24 cellular contexts compared by ENCODE assay signal in the genomic region with DNA sequence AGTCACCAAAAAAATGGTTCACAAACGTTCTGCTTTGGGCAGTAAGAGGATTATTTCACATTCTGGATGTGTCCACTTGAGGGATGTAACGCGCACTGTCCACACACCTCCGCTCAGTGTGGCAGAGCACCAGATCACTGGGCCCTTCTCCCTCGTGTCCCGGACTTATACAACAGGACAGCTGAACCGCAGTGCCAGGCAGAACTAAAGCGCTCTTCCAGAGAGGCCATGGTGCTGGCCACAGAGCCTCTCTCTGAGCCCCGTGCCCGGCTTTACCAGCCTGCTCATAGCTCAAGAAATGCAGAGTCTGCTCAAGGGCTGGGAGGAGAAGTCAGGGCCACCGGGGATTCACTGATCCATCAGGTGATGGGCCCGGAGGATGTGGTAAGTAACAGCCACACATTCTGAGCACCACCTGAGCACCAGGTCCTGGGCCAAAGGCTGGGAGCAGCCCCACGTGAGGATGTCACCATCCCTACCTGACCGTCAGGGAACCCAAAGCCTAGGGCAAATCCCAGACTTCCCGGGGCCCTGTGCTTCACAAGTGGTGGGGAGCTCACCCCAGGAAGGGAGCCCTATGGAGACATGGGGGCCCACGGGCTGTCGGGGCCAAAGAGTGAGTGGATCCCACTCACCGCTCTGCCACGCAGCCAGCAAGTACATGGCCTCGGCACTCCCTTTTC.
DNase-seq lines count a peak whose midpoint lies in the region; ATAC-seq, FAIRE-seq and TF ChIP-seq lines count a peak whose summit lies in the region.
"Had no signal": no experiment of that assay in that cellular context is flagged by ENCODE, and none has a peak within 500 bp of the region (broad histone marks: within the 10 kb centered on the region; RNA-seq: fewer than 3 reads in every experiment).

No MANE protein-coding gene starts in this region.

- H3K27ac Mint-ChIP-seq in CD8-positive, alpha-beta memory T cell = peak overlapping the region in 6 of 8 donors; percentile 66 to 97 (median 92)
- peak overlapping the region in 6 of 10 donors; percentile 43 to 88 (median 72) for H3K27ac Mint-ChIP-seq in naive thymus-derived CD8-positive, alpha-beta T cell
- no peak overlapping the region for H3K27ac Mint-ChIP-seq in natural killer cell treated with Interleukin-12 subunit alpha and Interleukin-12 subunit beta and Interleukin-15 and Interleukin-18, amount 100 ng/mL, for 72 hours
- H3K27ac Mint-ChIP-seq: activated CD4-positive, alpha-beta T cell treated with anti-CD3 and anti-CD28 coated beads, Interleukin-2, amount 10 ng/mL, durations not matched to agents 24 days and 14 days had no signal

- H3K27me3 ChIP-seq in CD8-positive, alpha-beta memory T cell (ENCODE audit: insufficient read depth, low read length, poor library complexity, severe bottlenecking) = no peaks in the 10 kb centered on the region
- no peaks in the 10 kb centered on the region for H3K27me3 ChIP-seq in dorsolateral prefrontal cortex
- H3K27me3 ChIP-seq: pancreas, tibial artery had no signal

- no peak for DNase-seq in CD8-positive, alpha-beta memory T cell
- DNase-seq in dorsolateral prefrontal cortex (no peak), urothelium cell line (ENCODE audit: low spot score) (no peak), foreskin melanocyte (no peak), 8988T (no peak)
- no peak for DNase-seq in naive thymus-derived CD8-positive, alpha-beta T cell
- no peak for DNase-seq in natural killer cell treated with Interleukin-12 subunit alpha and Interleukin-12 subunit beta and Interleukin-15 and Interleukin-18, amount 100 ng/mL, for 72 hours (ENCODE audit: low spot score)
- DNase-seq: activated CD4-positive, alpha-beta T cell treated with anti-CD3 and anti-CD28 coated beads, Interleukin-2, amount 10 ng/mL, durations not matched to agents 24 days and 14 days; activated gamma-delta T cell; Calu3; HCEC 1CT; MV-4-11; NCI-H2029; NCI-H510A; RPMI8226; small intestine; stimulated activated CD4-positive, alpha-beta T cell treated with anti-CD3 and anti-CD28 coated beads, Interleukin-4, amount 100 ng/mL, for 24 hours; tibial artery had no signal

- H3K4me3 ChIP-seq in CD8-positive, alpha-beta memory T cell (ENCODE audit: low read length) = no peak overlapping the region
- no peak overlapping the region for H3K4me3 ChIP-seq in dorsolateral prefrontal cortex
- H3K4me3 ChIP-seq: K562, pancreas, tibial artery had no signal

- no peak for FAIRE-seq in urothelium cell line (lab: Jason Lieb, UNC)
- FAIRE-seq: astrocyte, frontal cortex, G401.6, K562, pancreas, small intestine had no signal

- peak overlapping the region; percentile 4 for H3K27ac ChIP-seq in CD8-positive, alpha-beta memory T cell (ENCODE audit: low read depth, low read length)
- peak overlapping the region; percentile 66 to 100 (median 97) for H3K27ac ChIP-seq in dorsolateral prefrontal cortex
- H3K27ac ChIP-seq in temporal lobe (ENCODE audit: low read depth, low read length) = peak overlapping the region; percentile 94
- H3K27ac ChIP-seq: pancreas, tibial artery had no signal

- intact Hi-C loops in dorsolateral prefrontal cortex (cut with DNase I) = loop anchor here in 1 of 2 donors (2.0 kb wide), 1 partner anchor 20 kb away; no protein-coding TSS in a partner anchor

- peaks cover 76 to 98% (median 88%) of the 10 kb centered on the region in 3 donors for H3K4me1 Mint-ChIP-seq in CD8-positive, alpha-beta memory T cell
- H3K4me1 Mint-ChIP-seq in naive thymus-derived CD8-positive, alpha-beta T cell = peaks cover 32 to 76% (median 61%) of the 10 kb centered on the region in 4 donors
- peaks cover 52 to 56% of the 10 kb centered on the region in 2 donors for H3K4me1 Mint-ChIP-seq in natural killer cell treated with Interleukin-12 subunit alpha and Interleukin-12 subunit beta and Interleukin-15 and Interleukin-18, amount 100 ng/mL, for 72 hours (ENCODE audit: low read depth in 2 of 2)

- POLR2A ChIA-PET in CD8-positive, alpha-beta memory T cell (lab: Charles Lee) = no interaction called here
- POLR2A ChIA-PET in naive thymus-derived CD8-positive, alpha-beta T cell (lab: Charles Lee) = interaction anchor here (1.2 to 1.6 kb wide), 3 partner anchors 9 to 19 kb away, joined by 5 read pairs; no protein-coding TSS in a partner anchor

- H3K36me3 ChIP-seq in CD8-positive, alpha-beta memory T cell (ENCODE audit: insufficient read depth, low read length) = peaks cover 15% of the 10 kb centered on the region
- H3K36me3 ChIP-seq: pancreas, tibial artery had no signal

- H3K27me3 Mint-ChIP-seq in CD8-positive, alpha-beta memory T cell = no peaks in the 10 kb centered on the region
- H3K27me3 Mint-ChIP-seq in naive thymus-derived CD8-positive, alpha-beta T cell = no peaks in the 10 kb centered on the region
- no peaks in the 10 kb centered on the region for H3K27me3 Mint-ChIP-seq in natural killer cell treated with Interleukin-12 subunit alpha and Interleukin-12 subunit beta and Interleukin-15 and Interleukin-18, amount 100 ng/mL, for 72 hours
- H3K27me3 Mint-ChIP-seq: activated CD4-positive, alpha-beta T cell treated with anti-CD3 and anti-CD28 coated beads, Interleukin-2, amount 10 ng/mL, durations not matched to agents 24 days and 14 days had no signal

- no peak for TF ChIP-seq CTCF in dorsolateral prefrontal cortex (IDR thresholded peaks at IDR 0.05 in 54 of 56, conservative IDR thresholded peaks at IDR 0.05 in 2 of 56; ENCODE audit: low read depth in 1 of 56, partially characterized antibody in 56 of 56)

- peak overlapping the region in 4 of 7 donors; percentile 31 to 83 (median 64) for H3K4me3 Mint-ChIP-seq in CD8-positive, alpha-beta memory T cell
- peak overlapping the region in 3 of 10 donors; percentile 23 to 40 (median 24) for H3K4me3 Mint-ChIP-seq in naive thymus-derived CD8-positive, alpha-beta T cell
- no peak overlapping the region for H3K4me3 Mint-ChIP-seq in natural killer cell treated with Interleukin-12 subunit alpha and Interleukin-12 subunit beta and Interleukin-15 and Interleukin-18, amount 100 ng/mL, for 72 hours
- H3K4me3 Mint-ChIP-seq: activated CD4-positive, alpha-beta T cell treated with anti-CD3 and anti-CD28 coated beads, Interleukin-2, amount 10 ng/mL, durations not matched to agents 24 days and 14 days had no signal

- CTCF ChIA-PET in CD8-positive, alpha-beta memory T cell (lab: Charles Lee) = no interaction called here

- H3K4me1 ChIP-seq in CD8-positive, alpha-beta memory T cell (ENCODE audit: insufficient read depth, low read length) = peaks cover 82% of the 10 kb centered on the region
- H3K4me1 ChIP-seq: pancreas had no signal

- no peaks in the 10 kb centered on the region for H3K9me3 ChIP-seq in CD8-positive, alpha-beta memory T cell (ENCODE audit: low read length)
- H3K9me3 ChIP-seq: pancreas, tibial artery had no signal

- no peak for ATAC-seq in naive thymus-derived CD8-positive, alpha-beta T cell
- no peak for ATAC-seq in natural killer cell treated with Interleukin-12 subunit alpha and Interleukin-12 subunit beta and Interleukin-15 and Interleukin-18, amount 100 ng/mL, for 72 hours
- ATAC-seq: K562, pancreas had no signal

- peaks cover 0 to 61% (median 5%) of the 10 kb centered on the region in 3 donors for H3K36me3 Mint-ChIP-seq in CD8-positive, alpha-beta memory T cell
- H3K36me3 Mint-ChIP-seq in naive thymus-derived CD8-positive, alpha-beta T cell = no peaks in the 10 kb centered on the region
- H3K36me3 Mint-ChIP-seq in natural killer cell treated with Interleukin-12 subunit alpha and Interleukin-12 subunit beta and Interleukin-15 and Interleukin-18, amount 100 ng/mL, for 72 hours = no peaks in the 10 kb centered on the region

- H3K9me3 Mint-ChIP-seq in CD8-positive, alpha-beta memory T cell = no peaks in the 10 kb centered on the region
- no peaks in the 10 kb centered on the region for H3K9me3 Mint-ChIP-seq in naive thymus-derived CD8-positive, alpha-beta T cell
- H3K9me3 Mint-ChIP-seq in natural killer cell treated with Interleukin-12 subunit alpha and Interleukin-12 subunit beta and Interleukin-15 and Interleukin-18, amount 100 ng/mL, for 72 hours = no peaks in the 10 kb centered on the region
- H3K9me3 Mint-ChIP-seq: activated CD4-positive, alpha-beta T cell treated with anti-CD3 and anti-CD28 coated beads, Interleukin-2, amount 10 ng/mL, durations not matched to agents 24 days and 14 days had no signal

Comparison
In these comparisons a context has a peak if more than half of its experiments do, and no peak if none do; other contexts are left out.
1. H3K27ac ChIP-seq: peak in every context shown above with its lines; median percentile 97 in dorsolateral prefrontal cortex; 94 in temporal lobe; 4 in CD8-positive, alpha-beta memory T cell.
2. H3K27ac Mint-ChIP-seq: peak in CD8-positive, alpha-beta memory T cell (6 of 8) and naive thymus-derived CD8-positive, alpha-beta T cell (6 of 10); none in natural killer cell treated with Interleukin-12 subunit alpha and Interleukin-12 subunit beta and Interleukin-15 and Interleukin-18, amount 100 ng/mL, for 72 hours (0 of 2).